ENCODE assay signal across 8 cellular contexts in the genomic region with DNA sequence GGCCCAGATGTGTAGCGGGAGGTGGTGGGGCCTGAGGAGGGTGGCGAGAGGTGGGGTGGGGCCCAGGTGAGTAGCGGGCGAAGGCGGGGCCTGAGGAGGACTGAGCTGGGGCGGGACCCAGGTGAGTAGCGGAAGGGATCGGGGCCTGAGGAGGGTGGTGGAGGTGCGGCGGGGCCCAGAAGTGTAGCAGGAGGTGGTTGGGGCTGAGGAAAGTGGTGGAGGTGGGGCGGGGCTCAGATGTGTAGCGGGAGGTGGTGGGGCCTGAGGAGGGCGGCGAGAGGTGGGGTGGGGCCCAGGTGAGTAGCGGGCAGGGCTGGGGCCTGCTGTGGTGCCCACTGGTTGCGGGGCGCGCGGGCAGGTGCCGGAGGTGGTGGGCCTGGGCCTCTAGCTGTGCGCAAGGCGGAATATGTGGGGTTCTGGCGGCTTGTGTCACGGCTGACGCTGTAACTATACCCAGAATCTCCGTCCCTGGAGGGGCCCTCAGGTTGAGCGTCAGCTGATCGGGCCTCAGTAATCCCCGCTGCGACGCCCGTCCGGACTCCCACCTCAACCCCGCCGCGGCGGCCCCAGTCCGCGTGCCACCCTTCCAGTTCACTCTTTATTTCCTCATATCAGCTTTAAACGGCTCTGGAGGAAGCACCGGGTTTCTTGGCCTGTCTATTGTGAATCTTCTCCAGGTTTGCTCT. TPM values are rescaled to one million over a fixed set of nuclear protein-coding genes. Genes with fewer than 3 reads are reported as not detected.
A peak's percentile ranks its signal among the peaks of the same experiment; 100 is the strongest.
DNase-seq lines count a peak whose midpoint lies in the region; ATAC-seq and TF ChIP-seq lines count a peak whose summit lies in the region.

No MANE protein-coding gene starts in this region.

- intact Hi-C loops in activated B cell treated with CpG ODN at 0.5 μM for 24 hours (cut with micrococcal nuclease) (loop anchor here (1.0 to 5.0 kb wide), 9 partner anchors 7 to 1955 kb away; partner anchors contain the start of genes ATAD2B, CENPO, FAM228B and ITSN2), ovary (cut with DNase I) (loop anchor here in 2 of 4 donors (2.0 to 5.0 kb wide), 2 partner anchors 150 kb away; partner anchors contain the start of gene ATAD2B (in 2 of the 2))

- H3K4me3 ChIP-seq in ACC112 (ENCODE audit: low read depth, low read length) (peak overlapping the region; percentile 84), GM12865 (ENCODE audit: low read depth, low read length) (peak overlapping the region; percentile 72), gastroesophageal sphincter (peak overlapping the region; percentile 84 to 86), ovary (peak overlapping the region; percentile 78)

- H3K27me3 ChIP-seq in ACC112 (ENCODE audit: insufficient read depth, low read length) (no peaks in the 10 kb centered on the region), gastroesophageal sphincter (no peaks in the 10 kb centered on the region), ovary (no peaks in the 10 kb centered on the region)

- ATAC-seq in HG03432 (IDR thresholded peaks at IDR 0.05; ENCODE audit: unreplicated experiment), result peak; percentile 15
- ATAC-seq in activated B cell treated with CpG ODN at 0.5 μM for 24 hours (ENCODE audit: low read depth), result peak; percentile 13
- ATAC-seq in gastroesophageal sphincter, result peak; percentile 0
- no peak for ATAC-seq in HG02885 (IDR thresholded peaks at IDR 0.05; ENCODE audit: poor library complexity, unreplicated experiment)

- peaks cover 18% of the 10 kb centered on the region for H3K36me3 ChIP-seq in ACC112 (ENCODE audit: insufficient read depth, low read length)
- peaks cover 0 to 61% of the 10 kb centered on the region in 2 donors for H3K36me3 ChIP-seq in gastroesophageal sphincter
- H3K36me3 ChIP-seq in ovary, result no peaks in the 10 kb centered on the region

- peak overlapping the region; percentile 77 for H2AFZ ChIP-seq in ACC112 (ENCODE audit: low read length, unreplicated experiment)

- WGBS in gastroesophageal sphincter (ENCODE audit: low coverage in 1 of 2), 2 donors, result 4% methylated on average over 14 to 24 of the region's 41 CpGs
- WGBS in ovary, 3 donors, result 1 to 3% (median 1%) methylated on average over 41 of the region's 41 CpGs

- H3K27ac ChIP-seq in ACC112 (ENCODE audit: low read depth, low read length) (peak overlapping the region; percentile 62), gastroesophageal sphincter (peak overlapping the region; percentile 52 to 99 (median 94)), ovary (peak overlapping the region; percentile 79 to 82)

- peak overlapping the region; percentile 100 for H3K4me3 Mint-ChIP-seq in activated B cell treated with CpG ODN at 0.5 μM for 24 hours

- CTCF ChIA-PET in activated B cell treated with CpG ODN at 0.5 μM for 24 hours (lab: Charles Lee), result interaction anchor here (1.0 to 2.1 kb wide), 3 partner anchors 7 to 150 kb away, joined by 5 to 15 read pairs (median 8); partner anchors contain the start of genes ATAD2B, TP53I3 and WDCP

- peak overlapping the region; percentile 99 for H3K27ac Mint-ChIP-seq in activated B cell treated with CpG ODN at 0.5 μM for 24 hours

- TF ChIP-seq EP300 in gastroesophageal sphincter (IDR thresholded peaks at IDR 0.05) (no peak), ovary (IDR thresholded peaks at IDR 0.05) (no peak)

- no peaks in the 10 kb centered on the region for H3K27me3 Mint-ChIP-seq in activated B cell treated with CpG ODN at 0.5 μM for 24 hours

- H3K36me3 Mint-ChIP-seq in activated B cell treated with CpG ODN at 0.5 μM for 24 hours (ENCODE audit: low read depth), result peaks cover 39% of the 10 kb centered on the region

- no peak for TF ChIP-seq CTCF in GM12865 (IDR thresholded peaks at IDR 0.05; ENCODE audit: insufficient read depth, low read depth, low read length, missing control alignments)
- TF ChIP-seq CTCF in activated B cell treated with CpG ODN at 0.5 μM for 24 hours (IDR thresholded peaks at IDR 0.05), result no peak
- no peak for TF ChIP-seq CTCF in gastroesophageal sphincter (IDR thresholded peaks at IDR 0.05)
- no peak for TF ChIP-seq CTCF in ovary (IDR thresholded peaks at IDR 0.05)

- H3K4me1 ChIP-seq in ACC112 (ENCODE audit: control insufficient read depth, insufficient read depth, low read length, unreplicated experiment) (peaks cover 16% of the 10 kb centered on the region), gastroesophageal sphincter (peaks cover 0 to 36% (median 13%) of the 10 kb centered on the region in 3 donors), ovary (ENCODE audit: insufficient read depth) (peaks cover 2% of the 10 kb centered on the region)

- peaks cover 34% of the 10 kb centered on the region for H3K79me2 ChIP-seq in ACC112 (ENCODE audit: control insufficient read depth, insufficient read depth, low read length, unreplicated experiment)

- POLR2A ChIA-PET in activated B cell treated with CpG ODN at 0.5 μM for 24 hours (lab: Charles Lee), result interaction anchor here (0.6 to 3.1 kb wide), 16 partner anchors 8 to 1802 kb away, joined by 3 to 111 read pairs (median 6); partner anchors contain the start of genes ASXL2, ATAD2B, FAM228B and FKBP1B

- DNase-seq in GM12865 (ENCODE audit: low read depth) (peak; percentile 29), activated B cell treated with CpG ODN at 0.5 μM for 24 hours (no peak), ovary (no peak), NCI-H748 treated with DMSO at 0.1 percent for 48 hours (lab: John Stamatoyannopoulos, UW) (no peak)

- H3K9me3 ChIP-seq in gastroesophageal sphincter, result no peaks in the 10 kb centered on the region
- H3K9me3 ChIP-seq in ovary, result no peaks in the 10 kb centered on the region

- TF ChIP-seq POLR2A in gastroesophageal sphincter (IDR thresholded peaks at IDR 0.05) (no peak), ovary (IDR thresholded peaks at IDR 0.05) (peak; percentile 8)

- H3K9me3 Mint-ChIP-seq in activated B cell treated with CpG ODN at 0.5 μM for 24 hours, result no peaks in the 10 kb centered on the region

- peaks cover 28% of the 10 kb centered on the region for H3K4me1 Mint-ChIP-seq in activated B cell treated with CpG ODN at 0.5 μM for 24 hours

RNA-seq across cellular contexts. Expression of gene SF3B6, which starts 0.9 kb away (rescaled TPM):
- total RNA-seq in activated B cell treated with CpG ODN at 0.5 μM for 24 hours, result 70.4 and 71.4 TPM in 2 replicates
- 100 to 1,000 TPM in 3 of 4 donors, 10 to 100 TPM in 1; 96.8 to 128 (median 115) TPM for total RNA-seq in gastroesophageal sphincter
- total RNA-seq in ovary, result 100 to 1,000 TPM in 2 of 7 donors, 10 to 100 TPM in 5; 60.6 to 145 (median 76.8) TPM
- polyA plus RNA-seq in ovary, result 100 to 1,000 TPM; 115 to 120 TPM

RNA-seq across cellular contexts. Expression of gene TP53I3, which starts 7.6 kb away (rescaled TPM):
- total RNA-seq in activated B cell treated with CpG ODN at 0.5 μM for 24 hours, result 4.4 and 6.3 TPM in 2 replicates
- total RNA-seq in gastroesophageal sphincter, result 10 to 100 TPM in 1 of 4 donors, 1 to 10 TPM in 3; 5.6 to 10.1 (median 8.9) TPM
- 10 to 100 TPM in 4 of 7 donors, 1 to 10 TPM in 3; 1.6 to 28.1 (median 10.3) TPM for total RNA-seq in ovary
- 10 to 100 TPM; 10.2 to 15.1 TPM for polyA plus RNA-seq in ovary

RNA-seq across cellular contexts. Expression of gene FKBP1B, which starts 27.5 kb away (rescaled TPM):
- total RNA-seq in activated B cell treated with CpG ODN at 0.5 μM for 24 hours (1.4 and 2.3 TPM in 2 replicates), gastroesophageal sphincter (1 to 10 TPM; 2.3 to 8.6 (median 5.5) TPM), ovary (10 to 100 TPM in 1 of 7 donors, 1 to 10 TPM in 6; 3.9 to 11.0 (median 5.7) TPM)
- 1 to 10 TPM; 4.7 to 8.0 TPM for polyA plus RNA-seq in ovary

RNA-seq across cellular contexts. Expression of gene WDCP, which starts 29.8 kb away (rescaled TPM):
- 20.0 and 20.6 TPM in 2 replicates for total RNA-seq in activated B cell treated with CpG ODN at 0.5 μM for 24 hours
- total RNA-seq in gastroesophageal sphincter, result 1 to 10 TPM; 5.9 to 7.3 (median 6.4) TPM
- 10 to 100 TPM in 5 of 7 donors, 1 to 10 TPM in 2; 3.8 to 16.0 (median 12.1) TPM for total RNA-seq in ovary
- polyA plus RNA-seq in ovary, result 1 to 10 TPM; 4.0 to 6.7 TPM

RNA-seq across cellular contexts. Expression of gene PFN4, which starts 46.1 kb away (rescaled TPM):
- total RNA-seq in activated B cell treated with CpG ODN at 0.5 μM for 24 hours (0.34 and 0.60 TPM in 2 replicates), gastroesophageal sphincter (under 1 TPM in 1 of 4 donors, not detected in 3; 0.94 TPM), ovary (1 to 10 TPM in 4 of 7 donors, under 1 TPM in 3; 0.50 to 4.4 (median 1.3) TPM)
- polyA plus RNA-seq in ovary, result 1 to 10 TPM in 1 of 2 donors, under 1 TPM in 1; 0.18 to 1.1 TPM
